13 cellular contexts compared by ENCODE assay signal in the genomic region with DNA sequence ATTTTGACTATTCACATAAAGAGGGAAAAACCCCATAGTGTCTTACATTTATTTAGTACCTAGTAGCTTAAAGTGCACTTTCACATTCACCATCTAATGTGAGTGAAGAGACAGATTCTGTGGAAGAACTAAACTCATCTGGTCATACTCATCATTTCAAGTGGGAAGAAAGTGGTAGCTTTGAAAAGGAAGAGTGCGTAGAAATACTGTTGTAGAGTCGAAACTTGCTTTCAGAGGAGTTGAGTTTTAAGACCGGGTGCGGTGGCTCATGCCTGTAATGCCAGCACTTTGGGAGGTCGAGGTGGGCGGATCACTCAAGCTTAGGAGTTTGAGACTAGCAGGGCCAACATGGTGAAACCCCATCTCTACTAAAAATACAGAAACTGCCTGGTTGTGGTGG.
A peak's percentile ranks its signal among the peaks of the same experiment; 100 is the strongest.
DNase-seq lines count a peak whose midpoint lies in the region; TF ChIP-seq lines count a peak whose summit lies in the region.
"Had no signal": no experiment of that assay in that cellular context is flagged by ENCODE, and none has a peak within 500 bp of the region (broad histone marks: within the 10 kb centered on the region; RNA-seq: fewer than 3 reads in every experiment).

No MANE protein-coding gene starts in this region.

- H3K4me1 Mint-ChIP-seq in activated T-helper 1 cell treated with anti-CD3 and anti-CD28 coated beads, Interleukin-12 subunit alpha, Interleukin-12 subunit beta, Interleukin-2, Interleukin-4 antibody, amounts not matched to agents 30 ng/mL and 10 ng/mL and 1 ng/mL, durations not matched to agents 14 hours and 24 hours and 36 hours (ENCODE audit: low read depth), result peaks cover 10% of the 10 kb centered on the region

- H3K27ac Mint-ChIP-seq in activated T-helper 1 cell treated with anti-CD3 and anti-CD28 coated beads, Interleukin-12 subunit alpha, Interleukin-12 subunit beta, Interleukin-2, Interleukin-4 antibody, amounts not matched to agents 30 ng/mL and 10 ng/mL and 1 ng/mL, durations not matched to agents 14 hours and 24 hours and 36 hours, result peak overlapping the region; percentile 52
- H3K27ac Mint-ChIP-seq: CD8-positive, alpha-beta T cell had no signal

- no peak for TF ChIP-seq CTCF in WERI-Rb-1 (IDR thresholded peaks at IDR 0.05; ENCODE audit: low read depth, low read length)
- TF ChIP-seq CTCF in prostate gland (IDR thresholded peaks at IDR 0.05), result no peak

- no peaks in the 10 kb centered on the region for H3K9me3 Mint-ChIP-seq in activated T-helper 1 cell treated with anti-CD3 and anti-CD28 coated beads, Interleukin-12 subunit alpha, Interleukin-12 subunit beta, Interleukin-2, Interleukin-4 antibody, amounts not matched to agents 30 ng/mL and 10 ng/mL and 1 ng/mL, durations not matched to agents 14 hours and 24 hours and 36 hours
- H3K9me3 Mint-ChIP-seq: CD8-positive, alpha-beta T cell; H9 had no signal

- peaks cover 8% of the 10 kb centered on the region for H3K4me1 ChIP-seq in prostate gland (replicated peaks)

- no peaks in the 10 kb centered on the region for H3K9me3 ChIP-seq in WERI-Rb-1 (ENCODE audit: severe bottlenecking)
- no peaks in the 10 kb centered on the region for H3K9me3 ChIP-seq in prostate gland

- DNase-seq in activated naive CD4-positive, alpha-beta T cell treated with Interleukin-2 at 50 U/mL for 16 hours, result peak; percentile 42
- DNase-seq in activated naive CD4-positive, alpha-beta T cell treated with anti-CD3 and anti-CD28 coated beads, Interleukin-2, amount 50 U/mL, for 16 hours, result no peak
- DNase-seq in WERI-Rb-1, result no peak
- DNase-seq in activated T-helper 1 cell treated with anti-CD3 and anti-CD28 coated beads, Interleukin-12 subunit alpha, Interleukin-12 subunit beta, Interleukin-2, Interleukin-4 antibody, amounts not matched to agents 30 ng/mL and 10 ng/mL and 1 ng/mL, durations not matched to agents 14 hours and 24 hours and 36 hours (ENCODE audit: low spot score), result no peak
- DNase-seq in stimulated activated CD4-positive, alpha-beta T cell treated with anti-CD3 and anti-CD28 coated beads, TNF-alpha, amount 100 ng/mL, for 48 hours (ENCODE audit: low read depth in 3 of 3), result peak; percentile 26 to 66 (median 42)
- DNase-seq in NCI-H128 (lab: John Stamatoyannopoulos, UW; ENCODE audit: unreplicated experiment), result no peak
- DNase-seq in prostate gland (ENCODE audit: low spot score), result no peak
- DNase-seq: CD8-positive, alpha-beta T cell; DMS79 treated with DMSO at 0.1 percent for 48 hours; MM.1S; NCI-H1105; NCI-H187 had no signal

- H3K36me3 Mint-ChIP-seq in activated T-helper 1 cell treated with anti-CD3 and anti-CD28 coated beads, Interleukin-12 subunit alpha, Interleukin-12 subunit beta, Interleukin-2, Interleukin-4 antibody, amounts not matched to agents 30 ng/mL and 10 ng/mL and 1 ng/mL, durations not matched to agents 14 hours and 24 hours and 36 hours (ENCODE audit: low read depth), result no peaks in the 10 kb centered on the region

- H3K4me3 ChIP-seq in WERI-Rb-1 (ENCODE audit: low read depth, low read length), result no peak overlapping the region
- H3K4me3 ChIP-seq in prostate gland, result no peak overlapping the region

- H3K4me3 Mint-ChIP-seq in activated T-helper 1 cell treated with anti-CD3 and anti-CD28 coated beads, Interleukin-12 subunit alpha, Interleukin-12 subunit beta, Interleukin-2, Interleukin-4 antibody, amounts not matched to agents 30 ng/mL and 10 ng/mL and 1 ng/mL, durations not matched to agents 14 hours and 24 hours and 36 hours, result no peak overlapping the region
- H3K4me3 Mint-ChIP-seq: CD8-positive, alpha-beta T cell; H9 had no signal

- H3K27me3 ChIP-seq in WERI-Rb-1 (ENCODE audit: insufficient read depth, low read depth, severe bottlenecking) (no peaks in the 10 kb centered on the region), prostate gland (replicated peaks; ENCODE audit: insufficient read depth) (no peaks in the 10 kb centered on the region)

- no peaks in the 10 kb centered on the region; the same call in 1 of the 2 replicates for H3K36me3 ChIP-seq in WERI-Rb-1
- H3K36me3 ChIP-seq in prostate gland, result no peaks in the 10 kb centered on the region

- H3K27ac ChIP-seq in WERI-Rb-1 (peak overlapping the region; percentile 82), prostate gland (no peak overlapping the region)

- TF ChIP-seq POLR2A in prostate gland (IDR thresholded peaks at IDR 0.05), result no peak

- 94% methylated on average over 6 of the region's 6 CpGs for WGBS in prostate gland

- no peaks in the 10 kb centered on the region for H3K27me3 Mint-ChIP-seq in activated T-helper 1 cell treated with anti-CD3 and anti-CD28 coated beads, Interleukin-12 subunit alpha, Interleukin-12 subunit beta, Interleukin-2, Interleukin-4 antibody, amounts not matched to agents 30 ng/mL and 10 ng/mL and 1 ng/mL, durations not matched to agents 14 hours and 24 hours and 36 hours (ENCODE audit: insufficient read depth)

- intact Hi-C loops in activated T-helper 1 cell treated with anti-CD3 and anti-CD28 coated beads, Interleukin-12 subunit alpha, Interleukin-12 subunit beta, Interleukin-2, Interleukin-4 antibody, amounts not matched to agents 30 ng/mL and 10 ng/mL and 1 ng/mL, durations not matched to agents 14 hours and 24 hours and 36 hours (cut with micrococcal nuclease), result no loop called here
- intact Hi-C loops in prostate gland (cut with DNase I), result no loop called here

Comparison
In these comparisons a context has a peak if more than half of its experiments do, and no peak if none do; other contexts are left out.
1. DNase-seq: peak in activated naive CD4-positive, alpha-beta T cell treated with Interleukin-2 at 50 U/mL for 16 hours (single experiment) and stimulated activated CD4-positive, alpha-beta T cell treated with anti-CD3 and anti-CD28 coated beads, TNF-alpha, amount 100 ng/mL, for 48 hours (3 of 3); none in activated naive CD4-positive, alpha-beta T cell treated with anti-CD3 and anti-CD28 coated beads, Interleukin-2, amount 50 U/mL, for 16 hours (single experiment), WERI-Rb-1 (single experiment), activated T-helper 1 cell treated with anti-CD3 and anti-CD28 coated beads, Interleukin-12 subunit alpha, Interleukin-12 subunit beta, Interleukin-2, Interleukin-4 antibody, amounts not matched to agents 30 ng/mL and 10 ng/mL and 1 ng/mL, durations not matched to agents 14 hours and 24 hours and 36 hours (single experiment), NCI-H128 (single experiment) and prostate gland (single experiment).